In genomic region chr17:40283662-40284061, GRCh38 we compare ENCODE assay signal across 9 cellular contexts. TPM values are rescaled to one million over a fixed set of nuclear protein-coding genes. Genes with fewer than 3 reads are reported as not detected.
DNase-seq lines count a peak whose midpoint lies in the region; ATAC-seq and TF ChIP-seq lines count a peak whose summit lies in the region.
"Had no signal": no experiment of that assay in that cellular context is flagged by ENCODE, and none has a peak within 500 bp of the region (broad histone marks: within the 10 kb centered on the region; RNA-seq: fewer than 3 reads in every experiment).

No MANE protein-coding gene starts in this region.

- DNase-seq in AG08396 (ENCODE audit: low spot score) = peak; percentile 77
- peak; percentile 90 for DNase-seq in HT1080 (ENCODE audit: low read depth)
- no peak for DNase-seq in body of pancreas
- DNase-seq in testis = no peak
- DNase-seq in DMS114 treated with DMSO at 0.1 percent for 48 hours (lab: John Stamatoyannopoulos, UW; ENCODE audit: unreplicated experiment) = no peak
- no peak for DNase-seq in UCSD-AML1 (lab: John Stamatoyannopoulos, UW; ENCODE audit: unreplicated experiment)
- DNase-seq: stimulated activated CD4-positive, alpha-beta T cell treated with anti-CD3 and anti-CD28 coated beads, Interleukin-1b, Interleukin-23, amount 100 ng/mL, for 48 hours had no signal

- TF ChIP-seq POLR2A in body of pancreas (IDR thresholded peaks at IDR 0.05) (no peak), testis (IDR thresholded peaks at IDR 0.05) (no peak)

- intact Hi-C loops in body of pancreas (cut with DNase I) (no loop called here), testis (cut with DNase I; ENCODE audit: low total_unique reads) (no loop called here)

- H3K9me3 ChIP-seq in body of pancreas (no peaks in the 10 kb centered on the region), mucosa of rectum (ENCODE audit: control insufficient read depth in 2 of 2, low read length in 2 of 2) (no peaks in the 10 kb centered on the region), testis (no peaks in the 10 kb centered on the region)

- H3K4me3 ChIP-seq in body of pancreas (no peak overlapping the region), mucosa of rectum (ENCODE audit: low read length in 2 of 2) (peak overlapping the region; percentile 50 to 65), testis (no peak overlapping the region)

- H3K4me1 ChIP-seq in body of pancreas = peaks cover 21% of the 10 kb centered on the region
- H3K4me1 ChIP-seq in mucosa of rectum (ENCODE audit: control insufficient read depth in 2 of 2, insufficient read depth in 2 of 2, low read length in 2 of 2) = peaks cover 19 to 24% of the 10 kb centered on the region in 2 donors
- H3K4me1 ChIP-seq in testis = no peaks in the 10 kb centered on the region

- peak overlapping the region; percentile 11 to 68 (median 52) for H3K27ac ChIP-seq in body of pancreas
- H3K27ac ChIP-seq in mucosa of rectum (ENCODE audit: low read depth in 2 of 2, low read length in 2 of 2) = peak overlapping the region; percentile 93 to 96
- no peak overlapping the region for H3K27ac ChIP-seq in testis

- H3K27me3 ChIP-seq in body of pancreas (no peaks in the 10 kb centered on the region), mucosa of rectum (ENCODE audit: control insufficient read depth in 2 of 2, insufficient read depth in 2 of 2, low read length in 2 of 2) (no peaks in the 10 kb centered on the region), testis (no peaks in the 10 kb centered on the region)

- TF ChIP-seq CTCF in body of pancreas (IDR thresholded peaks at IDR 0.05) (no peak), testis (IDR thresholded peaks at IDR 0.05) (no peak)

- ATAC-seq in body of pancreas (no peak), HG03520 (IDR thresholded peaks at IDR 0.05; ENCODE audit: unreplicated experiment) (no peak)

- 27 to 36% methylated on average over 2 of the region's 2 CpGs for WGBS in body of pancreas, 2 donors
- WGBS in testis, 2 donors = 68 to 78% methylated on average over 2 of the region's 2 CpGs

- peak overlapping the region; percentile 49 to 71 for H3K9ac ChIP-seq in mucosa of rectum (ENCODE audit: low read depth in 1 of 2, low read length in 2 of 2)

- H3K36me3 ChIP-seq in body of pancreas (replicated peaks in 1 of 2; ENCODE audit: insufficient read depth in 1 of 2, low read depth in 2 of 2) (peaks cover 0 to 8% of the 10 kb centered on the region in 2 donors), mucosa of rectum (ENCODE audit: control insufficient read depth in 2 of 2, insufficient read depth in 2 of 2, low read length in 2 of 2) (peaks cover 21 to 31% of the 10 kb centered on the region in 2 donors), testis (ENCODE audit: low read depth, missing control alignments) (no peaks in the 10 kb centered on the region)

RNA-seq across cellular contexts. Expression of gene CDC6, which starts 4.0 kb away (rescaled TPM):
- total RNA-seq in HT1080 (2014; rRNA removed; shearing (Covaris generic)) = 57.6 and 64.7 TPM in 2 replicates
- polyA plus RNA-seq in HT1080 (2015; cell fraction: cytosol; rRNA removed) = 31.1 and 31.3 TPM in 2 replicates
- 50.5 and 62.2 TPM in 2 replicates for polyA plus RNA-seq in HT1080 (2015; cell fraction: nucleus; rRNA removed)
- total RNA-seq in body of pancreas = under 1 TPM; 0.66 to 0.78 TPM
- total RNA-seq in testis = 10 to 100 TPM; 12.4 to 22.8 TPM
- 14.7 TPM for polyA plus RNA-seq in testis (ENCODE audit: insufficient read depth, low read depth, low replicate concordance)

RNA-seq across cellular contexts. Expression of gene RARA, which starts 25.3 kb away (rescaled TPM):
- 24.1 and 34.4 TPM in 2 replicates for total RNA-seq in HT1080 (2014; rRNA removed; shearing (Covaris generic))
- polyA plus RNA-seq in HT1080 (2015; cell fraction: cytosol; rRNA removed) = 32.7 and 36.2 TPM in 2 replicates
- polyA plus RNA-seq in HT1080 (2015; cell fraction: nucleus; rRNA removed) = 19.0 and 24.4 TPM in 2 replicates
- total RNA-seq in body of pancreas (10 to 100 TPM; 11.4 to 13.8 TPM), testis (10 to 100 TPM; 65.5 to 66.0 TPM)
- 49.8 TPM for polyA plus RNA-seq in testis (ENCODE audit: insufficient read depth, low read depth, low replicate concordance)

Comparison
In these comparisons a context has a peak if more than half of its experiments do, and no peak if none do; other contexts are left out.
1. DNase-seq: peak in AG08396 (single experiment) and HT1080 (single experiment); none in body of pancreas (0 of 4), testis (single experiment), DMS114 treated with DMSO at 0.1 percent for 48 hours (single experiment) and UCSD-AML1 (single experiment).
2. H3K27ac ChIP-seq: peak in body of pancreas (4 of 4) and mucosa of rectum (2 of 2); none in testis (0 of 2).
3. H3K4me3 ChIP-seq: peak in mucosa of rectum (2 of 2); none in body of pancreas (0 of 2) and testis (0 of 2).
4. RNA of gene CDC6, which starts 4.0 kb away (total RNA-seq): 57.6 to 64.7 TPM in HT1080 and 12.4 to 22.8 TPM in testis; 0.66 to 0.78 TPM in body of pancreas; every median in the first group is over 4 times any median in the second.